ENCODE assay signal across 12 cellular contexts in genomic region chr9:133357656-133358055, GRCh38. TPM values are rescaled to one million over a fixed set of nuclear protein-coding genes. Genes with fewer than 3 reads are reported as not detected.
DNase-seq lines count a peak whose midpoint lies in the region; ATAC-seq and TF ChIP-seq lines count a peak whose summit lies in the region.
"Had no signal": no experiment of that assay in that cellular context is flagged by ENCODE, and none has a peak within 500 bp of the region (broad histone marks: within the 10 kb centered on the region; RNA-seq: fewer than 3 reads in every experiment).

No MANE protein-coding gene starts in this region.

- H3K36me3 ChIP-seq in left ventricle myocardium inferior, result peaks cover 44% of the 10 kb centered on the region
- H3K36me3 ChIP-seq in heart right ventricle, result peaks cover 0 to 62% (median 22%) of the 10 kb centered on the region in 9 donors
- peaks cover 27% of the 10 kb centered on the region for H3K36me3 ChIP-seq in iPS-15b (ENCODE audit: control insufficient read depth, insufficient read depth, low read length)
- no peaks in the 10 kb centered on the region for H3K36me3 ChIP-seq in uterus

- H3K36me3 Mint-ChIP-seq in WTC11, result peaks cover 30% of the 10 kb centered on the region
- H3K36me3 Mint-ChIP-seq in type B pancreatic cell, result peaks cover 3% of the 10 kb centered on the region

- POLR2A ChIA-PET in WTC11 (lab: Charles Lee), result interaction anchor here (0.8 to 1.7 kb wide), 3 partner anchors 10 to 16 kb away, joined by 3 to 7 read pairs (median 4); partner anchors contain the start of genes MED22 and RPL7A

- WGBS in heart right ventricle, 2 donors, result 84 to 85% methylated on average over 14 of the region's 14 CpGs

- H3K27me3 Mint-ChIP-seq in WTC11 (ENCODE audit: low read depth) (no peaks in the 10 kb centered on the region), type B pancreatic cell (no peaks in the 10 kb centered on the region)

- TF ChIP-seq CTCF in left ventricle myocardium inferior (IDR thresholded peaks at IDR 0.05; ENCODE audit: borderline replicate concordance) (no peak), heart right ventricle (IDR thresholded peaks at IDR 0.05) (no peak), WTC11 (IDR thresholded peaks at IDR 0.05) (no peak), type B pancreatic cell (conservative IDR thresholded peaks at IDR 0.05) (no peak), uterus (IDR thresholded peaks at IDR 0.05) (no peak)

- H3K4me3 Mint-ChIP-seq in WTC11 (peak overlapping the region; percentile 77), type B pancreatic cell (peak overlapping the region; percentile 84)

- peaks cover 17% of the 10 kb centered on the region for H3K4me1 Mint-ChIP-seq in WTC11
- peaks cover 10% of the 10 kb centered on the region for H3K4me1 Mint-ChIP-seq in type B pancreatic cell (ENCODE audit: unreplicated experiment)

- peak overlapping the region; percentile 41 for H3K9ac ChIP-seq in iPS-15b (ENCODE audit: low read depth, low read length)

- H3K9me3 ChIP-seq in left ventricle myocardium inferior (replicated peaks) (no peaks in the 10 kb centered on the region), heart right ventricle (no peaks in the 10 kb centered on the region), iPS-15b (ENCODE audit: control insufficient read depth, insufficient read depth, low read length) (no peaks in the 10 kb centered on the region), uterus (no peaks in the 10 kb centered on the region)

- H3K27ac ChIP-seq in left ventricle myocardium inferior (replicated peaks) (no peak overlapping the region), heart right ventricle (peak overlapping the region in 1 of 10 donors; percentile 4), uterus (no peak overlapping the region)
- H3K27ac ChIP-seq: cardiac muscle cell had no signal

- H3K9me3 Mint-ChIP-seq in WTC11 (no peaks in the 10 kb centered on the region), type B pancreatic cell (no peaks in the 10 kb centered on the region)

- intact Hi-C loops in left ventricle myocardium inferior (cut with micrococcal nuclease), result no loop called here
- intact Hi-C loops in heart right ventricle (cut with DNase I), result loop anchor here in 1 of 10 donors (10.0 kb wide), 1 partner anchor 57 kb away; the partner anchor contains the start of gene REXO4
- intact Hi-C loops in uterus (cut with DNase I; ENCODE audit: low total_unique reads), result no loop called here

- no peak for TF ChIP-seq POLR2A in uterus (IDR thresholded peaks at IDR 0.05)

- no peak for ATAC-seq in heart right ventricle
- no peak for ATAC-seq in WTC11
- no peak for ATAC-seq in GM21529 (IDR thresholded peaks at IDR 0.05; ENCODE audit: unreplicated experiment)

- peaks cover 49% of the 10 kb centered on the region for H3K4me1 ChIP-seq in left ventricle myocardium inferior
- peaks cover 7 to 47% (median 31%) of the 10 kb centered on the region in 9 donors for H3K4me1 ChIP-seq in heart right ventricle
- H3K4me1 ChIP-seq in iPS-15b (ENCODE audit: control insufficient read depth, insufficient read depth, low read length), result no peaks in the 10 kb centered on the region
- H3K4me1 ChIP-seq in uterus, result peaks cover 0 to 13% of the 10 kb centered on the region in 2 donors

- no peaks in the 10 kb centered on the region for H3K27me3 ChIP-seq in left ventricle myocardium inferior (ENCODE audit: low read depth)
- no peaks in the 10 kb centered on the region for H3K27me3 ChIP-seq in heart right ventricle
- no peaks in the 10 kb centered on the region for H3K27me3 ChIP-seq in iPS-15b (ENCODE audit: control insufficient read depth, insufficient read depth, low read length)
- H3K27me3 ChIP-seq in uterus, result no peaks in the 10 kb centered on the region
- H3K27me3 ChIP-seq: cardiac muscle cell had no signal

- H3K4me3 ChIP-seq in left ventricle myocardium inferior (peak overlapping the region; percentile 91), heart right ventricle (peak overlapping the region in 2 of 10 donors; percentile 95 to 96), iPS-15b (ENCODE audit: low read depth, low read length) (peak overlapping the region; percentile 63), uterus (no peak overlapping the region)

- H3K27ac Mint-ChIP-seq in WTC11 (peak overlapping the region; percentile 78; the same call in 1 of the 2 replicates), type B pancreatic cell (peak overlapping the region; percentile 43)

- DNase-seq in left ventricle myocardium inferior (no peak), heart right ventricle (no peak), WTC11 (ENCODE audit: low spot score) (no peak), type B pancreatic cell (ENCODE audit: extremely low spot score, unreplicated experiment) (no peak), uterus (no peak), Ammon's horn (ENCODE audit: low spot score) (no peak)
- DNase-seq: KBM-7; NCI-H774; stimulated activated naive CD4-positive, alpha-beta T cell treated with Interleukin-2 at 50 U/mL for 16 hours had no signal

- CTCF ChIA-PET in WTC11 (lab: Charles Lee), result interaction anchor here (1.3 to 7.9 kb wide), 7 partner anchors 10 to 169 kb away, joined by 4 to 74 read pairs (median 6); partner anchors contain the start of genes MED22, RPL7A and SLC2A6

TF ChIP-seq in WTC11, 78 proteins besides CTCF, POLR2A, EP300 and RAD21 (continues in another document):
- TF ChIP-seq TP53 (CRISPR knock-in tag; IDR thresholded peaks at IDR 0.05) (no peak), GRHL2 (CRISPR knock-in tag; IDR thresholded peaks at IDR 0.05; ENCODE audit: insufficient replicate concordance, severe bottlenecking) (no peak), ATF2 (CRISPR knock-in tag; IDR thresholded peaks at IDR 0.05; ENCODE audit: borderline replicate concordance, low read depth) (no peak), ZNF671 (CRISPR knock-in tag; IDR thresholded peaks at IDR 0.05) (no peak), EMX1 (CRISPR knock-in tag; IDR thresholded peaks at IDR 0.05) (no peak)
- TF ChIP-seq, protein P1, sequence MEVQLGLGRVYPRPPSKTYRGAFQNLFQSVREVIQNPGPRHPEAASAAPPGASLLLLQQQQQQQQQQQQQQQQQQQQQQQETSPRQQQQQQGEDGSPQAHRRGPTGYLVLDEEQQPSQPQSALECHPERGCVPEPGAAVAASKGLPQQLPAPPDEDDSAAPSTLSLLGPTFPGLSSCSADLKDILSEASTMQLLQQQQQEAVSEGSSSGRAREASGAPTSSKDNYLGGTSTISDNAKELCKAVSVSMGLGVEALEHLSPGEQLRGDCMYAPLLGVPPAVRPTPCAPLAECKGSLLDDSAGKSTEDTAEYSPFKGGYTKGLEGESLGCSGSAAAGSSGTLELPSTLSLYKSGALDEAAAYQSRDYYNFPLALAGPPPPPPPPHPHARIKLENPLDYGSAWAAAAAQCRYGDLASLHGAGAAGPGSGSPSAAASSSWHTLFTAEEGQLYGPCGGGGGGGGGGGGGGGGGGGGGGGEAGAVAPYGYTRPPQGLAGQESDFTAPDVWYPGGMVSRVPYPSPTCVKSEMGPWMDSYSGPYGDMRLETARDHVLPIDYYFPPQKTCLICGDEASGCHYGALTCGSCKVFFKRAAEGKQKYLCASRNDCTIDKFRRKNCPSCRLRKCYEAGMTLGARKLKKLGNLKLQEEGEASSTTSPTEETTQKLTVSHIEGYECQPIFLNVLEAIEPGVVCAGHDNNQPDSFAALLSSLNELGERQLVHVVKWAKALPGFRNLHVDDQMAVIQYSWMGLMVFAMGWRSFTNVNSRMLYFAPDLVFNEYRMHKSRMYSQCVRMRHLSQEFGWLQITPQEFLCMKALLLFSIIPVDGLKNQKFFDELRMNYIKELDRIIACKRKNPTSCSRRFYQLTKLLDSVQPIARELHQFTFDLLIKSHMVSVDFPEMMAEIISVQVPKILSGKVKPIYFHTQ (CRISPR knock-in tag; IDR thresholded peaks at IDR 0.05), result no peak

RNA-seq across cellular contexts. Expression of gene SURF2, which starts 1.3 kb away (rescaled TPM):
- 17.4 TPM for total RNA-seq in left ventricle myocardium inferior
- 10 to 100 TPM in 9 of 10 donors, 1 to 10 TPM in 1; 9.7 to 16.0 (median 14.1) TPM for total RNA-seq in heart right ventricle
- 10 to 100 TPM; 31.5 to 44.8 TPM for polyA plus RNA-seq in heart right ventricle
- total RNA-seq in WTC11 (2021), result 26.3 to 33.3 TPM (median 28.8 TPM) in 3 replicates
- 21.3 and 23.5 TPM in 2 replicates for total RNA-seq in type B pancreatic cell (ENCODE audit: low replicate concordance)
- total RNA-seq in uterus, result 10 to 100 TPM in 1 of 4 donors, 1 to 10 TPM in 1, under 1 TPM in 1, not detected in 1; 0.51 to 15.3 (median 5.9) TPM

RNA-seq across cellular contexts. Expression of gene SURF1, which starts 1.4 kb away (rescaled TPM):
- 60.7 TPM for total RNA-seq in left ventricle myocardium inferior
- 10 to 100 TPM; 41.7 to 75.0 (median 58.2) TPM for total RNA-seq in heart right ventricle
- polyA plus RNA-seq in heart right ventricle, result 10 to 100 TPM; 83.9 to 85.4 TPM
- 33.3 to 36.4 TPM (median 35.6 TPM) in 3 replicates for total RNA-seq in WTC11 (2021)
- total RNA-seq in type B pancreatic cell (ENCODE audit: low replicate concordance), result 40.8 and 46.9 TPM in 2 replicates
- 10 to 100 TPM; 13.0 to 34.7 (median 24.4) TPM for total RNA-seq in uterus

RNA-seq across cellular contexts. Expression of gene RPL7A, which starts 9.6 kb away (rescaled TPM):
- total RNA-seq in left ventricle myocardium inferior, result 859 TPM
- 1,000 to 10,000 TPM in 3 of 10 donors, 100 to 1,000 TPM in 7; 859 to 1,268 (median 927) TPM for total RNA-seq in heart right ventricle
- polyA plus RNA-seq in heart right ventricle, result 1,000 to 10,000 TPM in 1 of 2 donors, 100 to 1,000 TPM in 1; 903 to 3,182 TPM
- total RNA-seq in WTC11 (2021), result 2,747 to 3,149 TPM (median 3,142 TPM) in 3 replicates
- total RNA-seq in type B pancreatic cell (ENCODE audit: low replicate concordance), result 2,442 and 2,715 TPM in 2 replicates
- 1,000 to 10,000 TPM; 1,745 to 3,005 (median 2,502) TPM for total RNA-seq in uterus

RNA-seq across cellular contexts. Expression of gene MED22, which starts 9.7 kb away (rescaled TPM):
- total RNA-seq in left ventricle myocardium inferior (18.4 TPM), heart right ventricle (10 to 100 TPM; 11.9 to 21.1 (median 17.4) TPM), WTC11 (2021) (51.2 to 59.5 TPM (median 55.3 TPM) in 3 replicates), type B pancreatic cell (ENCODE audit: low replicate concordance) (34.0 and 38.2 TPM in 2 replicates), uterus (10 to 100 TPM in 3 of 4 donors, 1 to 10 TPM in 1; 10.0 to 41.0 (median 30.9) TPM)
- polyA plus RNA-seq in heart right ventricle, result 10 to 100 TPM; 10.2 to 23.6 TPM

RNA-seq across cellular contexts. Expression of gene SURF4, which starts 18.2 kb away (rescaled TPM):
- 61.9 TPM for total RNA-seq in left ventricle myocardium inferior
- 100 to 1,000 TPM in 1 of 10 donors, 10 to 100 TPM in 9; 56.1 to 104 (median 64.2) TPM for total RNA-seq in heart right ventricle
- polyA plus RNA-seq in heart right ventricle, result 100 to 1,000 TPM in 1 of 2 donors, 10 to 100 TPM in 1; 21.5 to 113 TPM
- 171 to 173 TPM (median 173 TPM) in 3 replicates for total RNA-seq in WTC11 (2021)
- 173 and 224 TPM in 2 replicates for total RNA-seq in type B pancreatic cell (ENCODE audit: low replicate concordance)
- 100 to 1,000 TPM in 2 of 4 donors, 10 to 100 TPM in 2; 74.7 to 262 (median 108) TPM for total RNA-seq in uterus

Comparison
In these comparisons a context has a peak if more than half of its experiments do, and no peak if none do; other contexts are left out.
1. H3K4me3 ChIP-seq: peak in left ventricle myocardium inferior (single experiment) and iPS-15b (single experiment); none in uterus (0 of 2).